ENCODE assay signal across 25 cellular contexts in the genomic region with DNA sequence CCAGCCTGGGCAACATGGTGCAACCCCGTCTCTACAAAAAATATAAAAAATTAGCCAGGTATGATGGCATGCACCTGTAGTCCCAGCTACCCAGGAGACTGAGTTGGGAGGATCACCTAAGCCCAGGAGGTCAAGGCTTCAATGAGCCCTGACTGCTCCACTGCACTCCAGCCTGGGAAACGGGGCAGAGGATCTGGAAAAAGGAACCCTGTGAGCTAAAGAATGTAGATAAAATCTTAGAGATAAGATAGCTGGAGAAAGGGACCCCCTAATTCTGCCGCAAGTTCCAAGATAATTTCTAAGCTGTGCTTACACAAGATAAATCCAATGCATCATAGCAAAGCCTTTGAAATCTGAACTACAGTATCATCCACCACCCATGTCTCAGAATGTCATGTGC.
"Had no signal": no experiment of that assay in that cellular context is flagged by ENCODE, and none has a peak within 500 bp of the region (broad histone marks: within the 10 kb centered on the region; RNA-seq: fewer than 3 reads in every experiment).

No MANE protein-coding gene starts in this region.

- H3K27ac Mint-ChIP-seq: dendritic cell treated with granulocyte-macrophage colony-stimulating factor and Interleukin-4, amounts not matched to agents 40 ng/mL and 50 ng/mL, for 4 days; effector memory CD8-positive, alpha-beta T cell; endodermal cell had no signal

- H3K9me3 ChIP-seq: colonic mucosa, esophagus muscularis mucosa, esophagus squamous epithelium, gastrocnemius medialis, gastroesophageal sphincter had no signal

- H3K4me3 ChIP-seq: colonic mucosa, coronary artery, dorsolateral prefrontal cortex, esophagus muscularis mucosa, esophagus squamous epithelium, gastrocnemius medialis, gastroesophageal sphincter, heart left ventricle, heart right ventricle had no signal

- H3K27me3 ChIP-seq: colonic mucosa, esophagus muscularis mucosa, esophagus squamous epithelium, foreskin keratinocyte, gastrocnemius medialis, gastroesophageal sphincter, heart left ventricle had no signal

- H3K4me1 ChIP-seq: colonic mucosa, esophagus muscularis mucosa, esophagus squamous epithelium, foreskin keratinocyte, gastrocnemius medialis, gastroesophageal sphincter, heart left ventricle, heart right ventricle had no signal

- H3K27me3 Mint-ChIP-seq: dendritic cell treated with granulocyte-macrophage colony-stimulating factor and Interleukin-4, amounts not matched to agents 40 ng/mL and 50 ng/mL, for 4 days had no signal

- H3K27ac ChIP-seq: colonic mucosa, coronary artery, dorsolateral prefrontal cortex, epithelial cell of prostate, esophagus muscularis mucosa, esophagus squamous epithelium, foreskin keratinocyte, gastrocnemius medialis, gastroesophageal sphincter, heart left ventricle, heart right ventricle had no signal

- DNase-seq: colonic mucosa; cortex of kidney; dermis blood vessel endothelial cell; dorsolateral prefrontal cortex; effector CD4-positive, alpha-beta T cell; effector CD8-positive, alpha-beta T cell; effector memory CD4-positive, alpha-beta T cell; effector memory CD8-positive, alpha-beta T cell; endodermal cell; erythroblast; esophagus squamous epithelium; foreskin fibroblast; foreskin keratinocyte; foreskin melanocyte; gastrocnemius medialis; glutamatergic neuron; head of caudate nucleus; heart left ventricle; heart right ventricle had no signal

- ATAC-seq: effector memory CD8-positive, alpha-beta T cell; esophagus mucosa; foreskin keratinocyte; gastrocnemius medialis; gastroesophageal sphincter; heart left ventricle; heart right ventricle had no signal

- H3K4me3 Mint-ChIP-seq: dendritic cell treated with granulocyte-macrophage colony-stimulating factor and Interleukin-4, amounts not matched to agents 40 ng/mL and 50 ng/mL, for 4 days; effector memory CD8-positive, alpha-beta T cell; endodermal cell had no signal

- H3K36me3 ChIP-seq: colonic mucosa, esophagus muscularis mucosa, esophagus squamous epithelium, gastrocnemius medialis, gastroesophageal sphincter, heart left ventricle, heart right ventricle had no signal
